8 cellular contexts compared by ENCODE assay signal in genomic region chr2:201118121-201118956, GRCh38. TPM values are rescaled to one million over a fixed set of nuclear protein-coding genes. Genes with fewer than 3 reads are reported as not detected.
A peak's percentile ranks its signal among the peaks of the same experiment; 100 is the strongest.
DNase-seq lines count a peak whose midpoint lies in the region; ATAC-seq and TF ChIP-seq lines count a peak whose summit lies in the region.

No MANE protein-coding gene starts in this region.

- 0 out of 2 replicates have a peak, but pooled peaks cover 7% of the 10 kb centered on the region for H3K36me3 ChIP-seq in DND-41 (ENCODE audit: insufficient read depth, low read length)
- H3K36me3 ChIP-seq in SJCRH30: no peaks in the 10 kb centered on the region
- no peaks in the 10 kb centered on the region for H3K36me3 ChIP-seq in ovary
- no peaks in the 10 kb centered on the region for H3K36me3 ChIP-seq in transverse colon

- CTCF ChIA-PET in activated naive CD4-positive, alpha-beta T cell treated with anti-CD3 and anti-CD28 coated beads for 36 hours (lab: Charles Lee): interaction anchor here (0.6 to 7.6 kb wide), 11 partner anchors 13 to 229 kb away, joined by 3 to 56 read pairs (median 4); partner anchors contain the start of gene NIF3L1

- peak overlapping the region; percentile 96 for H3K4me3 Mint-ChIP-seq in activated naive CD4-positive, alpha-beta T cell treated with anti-CD3 and anti-CD28 coated beads for 36 hours

- TF ChIP-seq EP300 in ovary (IDR thresholded peaks at IDR 0.05) (no peak), transverse colon (IDR thresholded peaks at IDR 0.05; ENCODE audit: low read depth) (no peak)

- H3K36me3 Mint-ChIP-seq in activated naive CD4-positive, alpha-beta T cell treated with anti-CD3 and anti-CD28 coated beads for 36 hours (ENCODE audit: low read depth): peaks cover 42% of the 10 kb centered on the region

- H3K27me3 Mint-ChIP-seq in activated naive CD4-positive, alpha-beta T cell treated with anti-CD3 and anti-CD28 coated beads for 36 hours (ENCODE audit: low read depth): no peaks in the 10 kb centered on the region

- H3K9me3 ChIP-seq in DND-41 (ENCODE audit: insufficient read depth, low read length, severe bottlenecking): no peaks in the 10 kb centered on the region
- H3K9me3 ChIP-seq in SJCRH30 (replicated peaks): no peaks in the 10 kb centered on the region
- no peaks in the 10 kb centered on the region for H3K9me3 ChIP-seq in ovary
- no peaks in the 10 kb centered on the region for H3K9me3 ChIP-seq in transverse colon

- H3K4me3 ChIP-seq in DND-41 (ENCODE audit: low read depth in 1 of 2, low read length in 2 of 2): peak overlapping the region; percentile 23 to 76; a peak in 3 of 4 replicates
- H3K4me3 ChIP-seq in SJCRH30: peak overlapping the region; percentile 64
- H3K4me3 ChIP-seq in ovary: peak overlapping the region; percentile 70
- H3K4me3 ChIP-seq in transverse colon: peak overlapping the region; percentile 86 to 97 (median 92)

- H4K20me1 ChIP-seq in DND-41 (ENCODE audit: insufficient read depth, low read length): no peaks in the 10 kb centered on the region

- peak; percentile 71 for ATAC-seq in DND-41 (ENCODE audit: insufficient read depth, low read depth)
- peak; percentile 48 for ATAC-seq in GM21515 (IDR thresholded peaks at IDR 0.05; ENCODE audit: unreplicated experiment)

- DNase-seq in DND-41 (peak; percentile 90), HuH-7 (ENCODE audit: low spot score) (peak; percentile 64), SJCRH30 (peak; percentile 99), glomerular visceral epithelial cell (ENCODE audit: extremely low spot score) (peak; percentile 96), ovary (peak; percentile 74 to 85 (median 80)), transverse colon (peak; percentile 92)
- DNase-seq in activated naive CD4-positive, alpha-beta T cell treated with anti-CD3 and anti-CD28 coated beads for 36 hours: peak; percentile 94

- intact Hi-C loops in activated naive CD4-positive, alpha-beta T cell treated with anti-CD3 and anti-CD28 coated beads for 36 hours (cut with micrococcal nuclease): loop anchor here (1.0 to 5.0 kb wide), 9 partner anchors 40 to 1519 kb away; partner anchors contain the start of gene ORC2
- intact Hi-C loops in ovary (cut with DNase I) (loop anchor here in 1 of 4 donors (5.0 kb wide), 1 partner anchor 46 kb away; the partner anchor contains the start of genes HYCC2 and NDUFB3), transverse colon (cut with DNase I; ENCODE audit: low total_unique reads) (no loop called here)

- peak overlapping the region; percentile 73 for H3K4me2 ChIP-seq in DND-41 (ENCODE audit: insufficient read depth, low read length)

- H3K79me2 ChIP-seq in DND-41 (ENCODE audit: insufficient read depth, low read length): peaks cover 61% of the 10 kb centered on the region

- H3K27me3 ChIP-seq in DND-41 (ENCODE audit: insufficient read depth, low read length, poor library complexity): no peaks in the 10 kb centered on the region
- H3K27me3 ChIP-seq in SJCRH30: no peaks in the 10 kb centered on the region
- H3K27me3 ChIP-seq in ovary: no peaks in the 10 kb centered on the region
- no peaks in the 10 kb centered on the region for H3K27me3 ChIP-seq in transverse colon

- in situ Hi-C loops in transverse colon (cut with MboI; ENCODE audit: low pct_ligation_motif_present in 1 of 4, low pct_unique_long_range_greater_than_20kb in 1 of 4, low sequenced_read_pairs in 3 of 4): no loop called here

- peaks cover 41% of the 10 kb centered on the region for H3K4me1 Mint-ChIP-seq in activated naive CD4-positive, alpha-beta T cell treated with anti-CD3 and anti-CD28 coated beads for 36 hours (ENCODE audit: low read depth)

- 1 to 5% (median 3%) methylated on average over 48 of the region's 48 CpGs for WGBS in ovary, 3 donors
- WGBS in transverse colon (ENCODE audit: low coverage in 1 of 2), 2 donors: 1 to 6% methylated on average over 11 to 48 of the region's 48 CpGs

- peak overlapping the region; percentile 100 for H3K27ac Mint-ChIP-seq in activated naive CD4-positive, alpha-beta T cell treated with anti-CD3 and anti-CD28 coated beads for 36 hours

- TF ChIP-seq CTCF in DND-41 (IDR thresholded peaks at IDR 0.05; ENCODE audit: borderline replicate concordance, extremely low read depth, low read length, poor library complexity, severe bottlenecking): peak; percentile 68
- peak; percentile 25 to 63 (median 34) for TF ChIP-seq CTCF in ovary (IDR thresholded peaks at IDR 0.05)
- peak; percentile 34 to 69 (median 43) for TF ChIP-seq CTCF in transverse colon (IDR thresholded peaks at IDR 0.05)

- H3K27ac ChIP-seq in DND-41 (ENCODE audit: low read length) (peak overlapping the region; percentile 98), SJCRH30 (peak overlapping the region; percentile 88), ovary (peak overlapping the region; percentile 24 to 98), transverse colon (peak overlapping the region; percentile 99 to 100 (median 100))

- H3K9me3 Mint-ChIP-seq in activated naive CD4-positive, alpha-beta T cell treated with anti-CD3 and anti-CD28 coated beads for 36 hours: no peaks in the 10 kb centered on the region

- peak overlapping the region; percentile 67 for H2AFZ ChIP-seq in DND-41 (ENCODE audit: low read depth, low read length)

- H3K4me1 ChIP-seq in DND-41 (ENCODE audit: insufficient read depth, low read length): peaks cover 74% of the 10 kb centered on the region
- H3K4me1 ChIP-seq in SJCRH30: peaks cover 14% of the 10 kb centered on the region
- H3K4me1 ChIP-seq in ovary (ENCODE audit: insufficient read depth): peaks cover 7% of the 10 kb centered on the region
- H3K4me1 ChIP-seq in transverse colon: peaks cover 0 to 59% (median 22%) of the 10 kb centered on the region in 4 donors

- H3K9ac ChIP-seq in DND-41 (ENCODE audit: low read depth, low read length): peak overlapping the region; percentile 98

- TF ChIP-seq POLR2A in ovary (IDR thresholded peaks at IDR 0.05) (peak; percentile 24), transverse colon (IDR thresholded peaks at IDR 0.05) (peak; percentile 75)

RNA-seq across cellular contexts. Expression of gene CFLAR, which starts 2.4 kb away (rescaled TPM):
- 13.6 TPM in 2 replicates for total RNA-seq in SJCRH30 (2014; rRNA removed; shearing (Covaris generic))
- 100 to 1,000 TPM; 214 to 222 TPM for total RNA-seq in activated naive CD4-positive, alpha-beta T cell treated with anti-CD3 and anti-CD28 coated beads for 36 hours
- total RNA-seq in ovary: 100 to 1,000 TPM in 1 of 7 donors, 10 to 100 TPM in 6; 50.0 to 111 (median 67.9) TPM
- polyA plus RNA-seq in ovary: 10 to 100 TPM; 26.7 to 88.7 TPM
- total RNA-seq in transverse colon: 100 to 1,000 TPM; 148 to 449 (median 323) TPM

RNA-seq across cellular contexts. Expression of gene NDUFB3, which starts 46.5 kb away (rescaled TPM):
- total RNA-seq in SJCRH30 (2014; rRNA removed; shearing (Covaris generic)): 126 and 138 TPM in 2 replicates
- 100 to 1,000 TPM; 159 to 162 TPM for total RNA-seq in activated naive CD4-positive, alpha-beta T cell treated with anti-CD3 and anti-CD28 coated beads for 36 hours
- total RNA-seq in ovary: 10 to 100 TPM; 20.5 to 50.6 (median 47.6) TPM
- polyA plus RNA-seq in ovary: 10 to 100 TPM; 34.7 to 52.5 TPM
- total RNA-seq in transverse colon: 100 to 1,000 TPM in 1 of 4 donors, 10 to 100 TPM in 1, 1 to 10 TPM in 2; 2.2 to 111 (median 44.9) TPM

RNA-seq across cellular contexts. Expression of gene HYCC2, which starts 46.9 kb away (rescaled TPM):
- total RNA-seq in SJCRH30 (2014; rRNA removed; shearing (Covaris generic)): 6.6 and 9.3 TPM in 2 replicates
- total RNA-seq in activated naive CD4-positive, alpha-beta T cell treated with anti-CD3 and anti-CD28 coated beads for 36 hours: 10 to 100 TPM; 19.1 TPM
- total RNA-seq in ovary (10 to 100 TPM; 10.6 to 21.1 (median 18.1) TPM), transverse colon (100 to 1,000 TPM in 1 of 4 donors, 10 to 100 TPM in 3; 23.9 to 104 (median 35.8) TPM)
- polyA plus RNA-seq in ovary: 1 to 10 TPM; 3.4 to 6.5 TPM

Comparison
In these comparisons a context has a peak if more than half of its experiments do, and no peak if none do; other contexts are left out.
1. Peak in every context shown above with its lines: DNase-seq, ATAC-seq, H3K4me3 ChIP-seq and H3K27ac ChIP-seq.